ENCODE assay signal across 8 cellular contexts in the genomic region with DNA sequence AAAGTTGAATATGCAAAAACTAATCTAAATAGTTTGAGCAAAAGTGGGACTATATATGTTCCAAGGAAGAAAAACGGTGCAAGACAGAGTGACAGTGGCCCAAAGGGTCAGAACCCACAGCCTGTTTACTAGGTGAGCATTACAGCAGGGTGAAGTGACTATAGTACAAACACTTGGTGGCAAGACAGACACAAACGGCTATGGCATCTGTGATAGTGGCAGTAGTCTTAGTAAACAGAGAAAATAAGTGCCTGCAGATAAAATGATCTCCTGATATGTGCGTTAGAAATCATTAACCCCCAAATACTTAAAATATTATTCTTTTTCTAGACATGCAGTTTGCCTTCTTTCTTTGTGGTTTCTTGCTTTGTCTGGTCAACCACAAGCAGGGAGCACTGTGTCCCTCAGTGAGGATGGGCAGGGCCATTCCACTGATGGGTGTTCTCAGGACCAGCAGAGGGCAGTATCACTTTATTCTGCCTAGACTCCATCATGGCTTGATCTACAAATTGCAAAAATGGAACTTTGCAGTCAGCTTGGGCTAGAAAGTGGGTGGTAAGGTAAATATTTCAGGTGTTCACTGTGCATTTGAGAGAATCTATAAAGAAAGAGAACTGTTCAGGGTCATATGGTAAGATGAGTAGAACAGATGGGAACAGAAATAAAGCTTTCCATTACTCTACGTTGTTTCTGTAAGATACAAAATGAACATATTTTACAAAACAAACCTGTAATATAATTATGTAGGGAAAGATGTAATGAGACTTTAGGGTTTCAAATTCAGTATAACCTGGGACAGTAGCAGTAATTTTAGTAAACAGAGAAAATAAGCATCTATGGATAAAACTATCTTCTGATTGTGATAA.
A peak's percentile ranks its signal among the peaks of the same experiment; 100 is the strongest.
DNase-seq lines count a peak whose midpoint lies in the region; ATAC-seq, FAIRE-seq and TF ChIP-seq lines count a peak whose summit lies in the region.

No MANE protein-coding gene starts in this region.

- H3K36me3 ChIP-seq in RWPE2 (ENCODE audit: low read depth), result no peaks in the 10 kb centered on the region; the same call in 1 of the 2 replicates
- H3K36me3 ChIP-seq in right atrium auricular region, result no peaks in the 10 kb centered on the region
- H3K36me3 ChIP-seq in small intestine (ENCODE audit: control insufficient read depth in 2 of 2, insufficient read depth in 2 of 2, low read length in 2 of 2), result no peaks in the 10 kb centered on the region

- peaks cover 12% of the 10 kb centered on the region for H3K4me1 ChIP-seq in RWPE2 (ENCODE audit: insufficient read depth, poor library complexity, severe bottlenecking)
- H3K4me1 ChIP-seq in right atrium auricular region, result no peaks in the 10 kb centered on the region
- H3K4me1 ChIP-seq in small intestine (ENCODE audit: control insufficient read depth in 2 of 2, insufficient read depth in 1 of 2, low read depth in 1 of 2, low read length in 1 of 2), result no peaks in the 10 kb centered on the region

- H3K27me3 ChIP-seq in RWPE2 (ENCODE audit: insufficient read depth, poor library complexity, severe bottlenecking) (no peaks in the 10 kb centered on the region), right atrium auricular region (no peaks in the 10 kb centered on the region), small intestine (ENCODE audit: control insufficient read depth in 2 of 2, insufficient read depth in 2 of 2, low read length in 2 of 2) (no peaks in the 10 kb centered on the region)

- H3K27ac ChIP-seq in RWPE2 (ENCODE audit: poor library complexity, severe bottlenecking), result no peak overlapping the region
- H3K27ac ChIP-seq in right atrium auricular region, result no peak overlapping the region
- no peak overlapping the region for H3K27ac ChIP-seq in small intestine (ENCODE audit: low read depth in 1 of 2, low read length in 1 of 2)

- no peaks in the 10 kb centered on the region for H3K36me3 Mint-ChIP-seq in activated naive CD4-positive, alpha-beta T cell treated with anti-CD3 and anti-CD28 coated beads, Interleukin-2, amount 50 U/mL, for 72 hours

- no peak overlapping the region for H3K27ac Mint-ChIP-seq in activated naive CD4-positive, alpha-beta T cell treated with anti-CD3 and anti-CD28 coated beads, Interleukin-2, amount 50 U/mL, for 72 hours

- 63 to 73% (median 69%) methylated on average over 4 of the region's 4 CpGs for WGBS in small intestine, 3 donors

- H3K9me3 Mint-ChIP-seq in activated naive CD4-positive, alpha-beta T cell treated with anti-CD3 and anti-CD28 coated beads, Interleukin-2, amount 50 U/mL, for 72 hours, result no peaks in the 10 kb centered on the region

- DNase-seq in GM10248 (ENCODE audit: extremely low spot score), result peak; percentile 65
- peak; percentile 8 for DNase-seq in KG1 (lab: John Stamatoyannopoulos, UW)
- peak; percentile 50 for DNase-seq in RWPE2 (ENCODE audit: low spot score)
- peak in 1 of 2 donors; percentile 53 for DNase-seq in activated naive CD4-positive, alpha-beta T cell treated with anti-CD3 and anti-CD28 coated beads, Interleukin-2, amount 50 U/mL, for 72 hours (ENCODE audit: low spot score in 2 of 2)
- no peak for DNase-seq in right atrium auricular region (ENCODE audit: low spot score)
- peak; percentile 75 for DNase-seq in small intestine

- H3K9me3 ChIP-seq in RWPE2 (ENCODE audit: severe bottlenecking) (no peaks in the 10 kb centered on the region), right atrium auricular region (no peaks in the 10 kb centered on the region), small intestine (ENCODE audit: control insufficient read depth, low read depth) (no peaks in the 10 kb centered on the region)

- TF ChIP-seq CTCF in GM10248 (IDR thresholded peaks at IDR 0.05; ENCODE audit: control extremely low read depth, extremely low read depth, low read depth, missing control alignments) (peak; percentile 86), RWPE2 (IDR thresholded peaks at IDR 0.05; ENCODE audit: poor library complexity, severe bottlenecking) (peak; percentile 91), right atrium auricular region (IDR thresholded peaks at IDR 0.05) (peak; percentile 35 to 81)

- FAIRE-seq in small intestine (lab: Jason Lieb, UNC), result no peak

- POLR2A ChIA-PET in GM10248 (lab: Yijun Ruan, JAX), result no interaction called here

- ATAC-seq in GM21723 (IDR thresholded peaks at IDR 0.05; ENCODE audit: unreplicated experiment), result peak; percentile 95
- peak; percentile 81 for ATAC-seq in RWPE2 (ENCODE audit: low read depth)
- ATAC-seq in activated naive CD4-positive, alpha-beta T cell treated with anti-CD3 and anti-CD28 coated beads, Interleukin-2, amount 50 U/mL, for 72 hours, result peak; percentile 54 to 56
- no peak for ATAC-seq in HG03025 (IDR thresholded peaks at IDR 0.05; ENCODE audit: low FRiP score, unreplicated experiment)

- H3K4me3 ChIP-seq in RWPE2 (ENCODE audit: severe bottlenecking), result no peak overlapping the region
- no peak overlapping the region for H3K4me3 ChIP-seq in right atrium auricular region
- no peak overlapping the region for H3K4me3 ChIP-seq in small intestine (ENCODE audit: low read depth in 1 of 2, low read length in 2 of 2)

- CTCF ChIA-PET in GM10248 (lab: Yijun Ruan, JAX), result interaction anchor here (0.6 to 3.4 kb wide), 14 partner anchors 9 to 504 kb away, joined by 3 to 13 read pairs (median 4); no protein-coding TSS in a partner anchor
